In the genomic region with DNA sequence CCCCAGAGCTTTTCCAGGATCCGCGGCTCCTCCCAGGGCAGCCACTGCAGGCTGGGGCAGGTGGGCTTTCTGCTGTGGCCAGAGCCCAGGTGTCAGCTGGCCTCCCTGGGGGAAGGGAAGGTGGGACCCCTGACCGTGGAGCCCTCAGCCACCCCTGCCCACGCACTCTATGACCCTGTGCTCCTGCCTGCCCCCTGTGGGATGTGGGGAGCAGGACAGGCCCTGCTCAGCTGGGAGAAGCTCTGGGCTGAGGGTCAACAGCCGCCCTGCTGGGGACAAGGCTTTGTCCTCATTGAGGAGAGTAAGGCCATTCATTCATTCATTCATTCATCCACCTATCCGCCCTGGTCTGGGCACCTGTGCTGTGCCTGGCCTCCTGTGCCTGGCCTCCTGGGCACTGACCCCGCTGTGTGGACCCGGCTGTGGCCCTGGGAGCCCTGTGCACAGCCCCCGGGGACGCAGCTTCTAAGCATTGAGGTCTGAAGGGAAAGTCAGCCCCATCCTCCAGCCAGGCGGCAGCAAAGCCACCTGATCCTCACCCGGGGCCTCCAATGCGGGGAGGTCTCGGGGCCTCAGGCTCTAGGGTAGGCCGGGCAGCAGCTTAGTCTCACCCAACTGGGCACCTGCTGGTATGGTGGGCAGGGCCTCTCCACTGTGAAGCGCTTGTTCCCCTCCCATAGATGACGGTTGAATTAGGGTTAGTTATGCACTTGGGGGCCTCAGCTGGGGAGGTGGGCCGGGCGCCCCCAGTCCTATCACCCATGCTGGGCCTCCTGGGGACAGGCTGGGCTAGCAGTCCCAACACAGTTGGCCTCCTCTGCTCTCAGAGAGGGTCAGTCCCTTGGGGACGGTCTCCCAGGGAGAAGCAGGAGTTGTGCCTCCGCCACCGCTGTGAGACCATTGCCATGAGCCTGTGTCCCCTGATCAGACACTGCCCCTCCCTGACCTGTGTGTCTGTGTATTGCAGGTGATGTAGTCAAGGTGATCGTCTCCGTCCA, we compare ENCODE assay signal across 9 cellular contexts. TPM values are rescaled to one million over a fixed set of nuclear protein-coding genes. Genes with fewer than 3 reads are reported as not detected.
A peak's percentile ranks its signal among the peaks of the same experiment; 100 is the strongest.
DNase-seq lines count a peak whose midpoint lies in the region; ATAC-seq and TF ChIP-seq lines count a peak whose summit lies in the region.
"Had no signal": no experiment of that assay in that cellular context is flagged by ENCODE, and none has a peak within 500 bp of the region (broad histone marks: within the 10 kb centered on the region; RNA-seq: fewer than 3 reads in every experiment).

No MANE protein-coding gene starts in this region.

- no peak for TF ChIP-seq CTCF in CD4-positive, alpha-beta T cell (IDR thresholded peaks at IDR 0.05)
- TF ChIP-seq CTCF in GM23338 (conservative IDR thresholded peaks at IDR 0.05; ENCODE audit: low read depth in 2 of 2) = peak; percentile 58 to 64
- TF ChIP-seq CTCF in adrenal gland (IDR thresholded peaks at IDR 0.05) = peak in 4 of 6 experiments; percentile 16 to 42 (median 28)
- peak in 1 of 6 experiments; percentile 27 for TF ChIP-seq CTCF in thyroid gland (IDR thresholded peaks at IDR 0.05)

- H3K9me2 ChIP-seq in GM23338 (ENCODE audit: insufficient read depth) = no peaks in the 10 kb centered on the region

- H3K9me3 ChIP-seq in CD4-positive, alpha-beta T cell (ENCODE audit: control insufficient read depth, low read length) = no peaks in the 10 kb centered on the region
- H3K9me3 ChIP-seq in adrenal gland (replicated peaks in 1 of 3) (no peaks in the 10 kb centered on the region), thyroid gland (no peaks in the 10 kb centered on the region)

- WGBS in adrenal gland, 4 donors = 87 to 94% (median 91%) methylated on average over 5 to 24 of the region's 24 CpGs
- WGBS in thyroid gland, 2 donors = 92 to 96% methylated on average over 12 to 18 of the region's 24 CpGs

- H3K9me3 Mint-ChIP-seq in CD4-positive, alpha-beta T cell = no peaks in the 10 kb centered on the region
- H3K9me3 Mint-ChIP-seq in GM23338 (no peaks in the 10 kb centered on the region), naive B cell (no peaks in the 10 kb centered on the region)

- intact Hi-C loops in CD4-positive, alpha-beta T cell (cut with DNase I, micrococcal nuclease) = no loop called here
- intact Hi-C loops in adrenal gland (cut with DNase I) (no loop called here), thyroid gland (cut with DNase I) (no loop called here)

- POLR2A ChIA-PET in CD4-positive, alpha-beta T cell (lab: Charles Lee) = interaction anchor here (0.9 to 2.8 kb wide), 7 partner anchors 9 to 37 kb away, joined by 3 to 23 read pairs (median 3); a partner anchor contains a TSS

- DNase-seq in CD4-positive, alpha-beta T cell = no peak
- DNase-seq in GM23338 (ENCODE audit: low spot score) (peak; percentile 61), adrenal gland (no peak), naive B cell (no peak), thyroid gland (no peak), SHP77 treated with DMSO at 0.1 percent for 48 hours (lab: John Stamatoyannopoulos, UW) (no peak), COR-L47 (lab: John Stamatoyannopoulos, UW) (no peak)
- DNase-seq: activated gamma-delta T cell had no signal

- H3K79me2 ChIP-seq in GM23338 (replicated peaks; ENCODE audit: insufficient read depth) = no peaks in the 10 kb centered on the region

- H3K4me3 Mint-ChIP-seq in CD4-positive, alpha-beta T cell = no peak overlapping the region
- H3K4me3 Mint-ChIP-seq in GM23338 = no peak overlapping the region
- peak overlapping the region in 1 of 8 donors; percentile 74 for H3K4me3 Mint-ChIP-seq in naive B cell

- peaks cover 11% of the 10 kb centered on the region for H3K4me1 Mint-ChIP-seq in CD4-positive, alpha-beta T cell (ENCODE audit: low read depth)
- H3K4me1 Mint-ChIP-seq in GM23338 = peaks cover 3% of the 10 kb centered on the region
- peaks cover 17 to 32% (median 24%) of the 10 kb centered on the region in 3 donors for H3K4me1 Mint-ChIP-seq in naive B cell

- no peak for TF ChIP-seq POLR2A in adrenal gland (IDR thresholded peaks at IDR 0.05)
- TF ChIP-seq POLR2A in thyroid gland (IDR thresholded peaks at IDR 0.05) = no peak

- H3K4me1 ChIP-seq in GM23338 (ENCODE audit: insufficient read depth) (no peaks in the 10 kb centered on the region), adrenal gland (replicated peaks in 1 of 2) (peaks cover 3 to 13% of the 10 kb centered on the region in 2 donors), thyroid gland (peaks cover 2 to 8% of the 10 kb centered on the region in 2 donors)

- CTCF ChIA-PET in CD4-positive, alpha-beta T cell (lab: Charles Lee) = interaction anchor here (0.6 to 2.0 kb wide), 8 partner anchors 10 to 148 kb away, joined by 3 to 20 read pairs (median 5); a partner anchor contains a TSS

- H3K4me3 ChIP-seq in GM23338 (no peak overlapping the region), adrenal gland (no peak overlapping the region), thyroid gland (replicated peaks in 1 of 3) (no peak overlapping the region)

- peak; percentile 47 for ATAC-seq in CD4-positive, alpha-beta T cell (ENCODE audit: poor library complexity)
- ATAC-seq in GM23338 = peak; percentile 78
- ATAC-seq in naive B cell (ENCODE audit: low read depth in 2 of 2) = peak; percentile 51 to 65
- ATAC-seq in HG02588 (IDR thresholded peaks at IDR 0.05; ENCODE audit: unreplicated experiment) = no peak

- H3K36me3 Mint-ChIP-seq in CD4-positive, alpha-beta T cell (ENCODE audit: low read depth) = peaks cover 27% of the 10 kb centered on the region
- H3K36me3 Mint-ChIP-seq in GM23338 (ENCODE audit: low read depth) (no peaks in the 10 kb centered on the region; the same call in 2 of the 3 replicates), naive B cell (peaks cover 0 to 9% of the 10 kb centered on the region in 2 donors)

- no peaks in the 10 kb centered on the region for H4K20me1 ChIP-seq in GM23338 (replicated peaks; ENCODE audit: insufficient read depth)

- H3K27ac Mint-ChIP-seq in CD4-positive, alpha-beta T cell = peak overlapping the region; percentile 76
- H3K27ac Mint-ChIP-seq in GM23338 = no peak overlapping the region
- peak overlapping the region in 3 of 6 donors; percentile 19 to 85 (median 81) for H3K27ac Mint-ChIP-seq in naive B cell

- no peaks in the 10 kb centered on the region for H3F3A ChIP-seq in GM23338 (replicated peaks; ENCODE audit: low read depth)

- H3K36me3 ChIP-seq in GM23338 (ENCODE audit: insufficient read depth) (no peaks in the 10 kb centered on the region), adrenal gland (replicated peaks in 1 of 2) (peaks cover 0 to 31% of the 10 kb centered on the region in 2 donors), thyroid gland (no peaks in the 10 kb centered on the region)

- H3K27me3 Mint-ChIP-seq in CD4-positive, alpha-beta T cell = no peaks in the 10 kb centered on the region
- H3K27me3 Mint-ChIP-seq in GM23338 (ENCODE audit: insufficient read depth, low read depth, poor library complexity) (peaks cover 13% of the 10 kb centered on the region), naive B cell (no peaks in the 10 kb centered on the region)

- H3K27ac ChIP-seq in CD4-positive, alpha-beta T cell (ENCODE audit: low read depth, low read length) = peak overlapping the region; percentile 34
- no peak overlapping the region for H3K27ac ChIP-seq in GM23338 (ENCODE audit: low read depth)
- no peak overlapping the region for H3K27ac ChIP-seq in adrenal gland
- no peak overlapping the region for H3K27ac ChIP-seq in thyroid gland

- H2AFZ ChIP-seq in GM23338 = no peak overlapping the region

- no peaks in the 10 kb centered on the region for H3K27me3 ChIP-seq in CD4-positive, alpha-beta T cell (ENCODE audit: control insufficient read depth, insufficient read depth, low read length)
- H3K27me3 ChIP-seq in GM23338 (ENCODE audit: insufficient read depth) (no peaks in the 10 kb centered on the region), adrenal gland (no peaks in the 10 kb centered on the region), thyroid gland (no peaks in the 10 kb centered on the region)

- H3K4me2 ChIP-seq in GM23338 = no peak overlapping the region

TF ChIP-seq in GM23338, 12 proteins besides CTCF, POLR2A, EP300 and RAD21 (continues in another document):
- no peak for TF ChIP-seq CREB1 (CRISPR knock-in tag; IDR thresholded peaks at IDR 0.05; ENCODE audit: low read depth)
- TF ChIP-seq POLR2AphosphoS5 (IDR thresholded peaks at IDR 0.05; ENCODE audit: low read depth) = no peak
- no peak for TF ChIP-seq EZH2phosphoT487 (IDR thresholded peaks at IDR 0.05; ENCODE audit: unreplicated experiment)

RNA-seq across cellular contexts. Expression of a gene that starts 6.0 kb away (rescaled TPM):
- 100 to 1,000 TPM; 191 to 194 TPM for total RNA-seq in CD4-positive, alpha-beta T cell
- total RNA-seq in GM23338 (2014; rRNA removed; shearing (Covaris generic)) = 0.85 TPM in 1 of 2 replicates, not detected in the other
- not detected in 2 replicates for polyA plus RNA-seq in GM23338 (2016; fragmentation: Nextera tagmentation; extraction: Ambion mirVana)
- total RNA-seq in adrenal gland = 100 to 1,000 TPM in 6 of 8 donors, 10 to 100 TPM in 2; 55.2 to 127 (median 116) TPM
- polyA plus RNA-seq in adrenal gland = 100 to 1,000 TPM in 2 of 3 donors, 10 to 100 TPM in 1; 11.6 to 554 (median 238) TPM
- polyA plus RNA-seq in naive B cell (ENCODE audit: low read depth in 6 of 6) = 10 to 100 TPM; 40.7 to 75.6 (median 50.4) TPM
- total RNA-seq in thyroid gland = 10 to 100 TPM; 36.3 to 47.5 (median 46.7) TPM

RNA-seq across cellular contexts. Expression of a gene that starts 24.4 kb away (rescaled TPM):
- 10 to 100 TPM; 11.0 to 12.8 TPM for total RNA-seq in CD4-positive, alpha-beta T cell
- total RNA-seq in GM23338 (2014; rRNA removed; shearing (Covaris generic)) = 35.1 and 44.0 TPM in 2 replicates
- polyA plus RNA-seq in GM23338 (2016; fragmentation: Nextera tagmentation; extraction: Ambion mirVana) (25.5 and 25.6 TPM in 2 replicates), adrenal gland (10 to 100 TPM; 19.8 to 39.7 (median 25.8) TPM), naive B cell (ENCODE audit: low read depth in 6 of 6) (10 to 100 TPM; 11.6 to 18.6 (median 13.7) TPM)
- total RNA-seq in adrenal gland (10 to 100 TPM; 19.9 to 64.0 (median 33.6) TPM), thyroid gland (10 to 100 TPM; 14.6 to 24.7 (median 18.0) TPM)

RNA-seq across cellular contexts. Expression of a gene that starts 32.1 kb away (rescaled TPM):
- total RNA-seq in CD4-positive, alpha-beta T cell = not detected
- 0.21 TPM in 1 of 2 replicates, not detected in the other for total RNA-seq in GM23338 (2014; rRNA removed; shearing (Covaris generic))
- polyA plus RNA-seq in GM23338 (2016; fragmentation: Nextera tagmentation; extraction: Ambion mirVana) = 0.16 TPM in 1 of 2 replicates, not detected in the other
- not detected for total RNA-seq in adrenal gland
- polyA plus RNA-seq in adrenal gland = not detected
- not detected for polyA plus RNA-seq in naive B cell (ENCODE audit: low read depth in 6 of 6)
- not detected for total RNA-seq in thyroid gland

RNA-seq across cellular contexts. Expression of a gene that starts 35.8 kb away (rescaled TPM):
- 10 to 100 TPM; 42.9 to 47.0 TPM for total RNA-seq in CD4-positive, alpha-beta T cell
- 31.2 and 43.7 TPM in 2 replicates for total RNA-seq in GM23338 (2014; rRNA removed; shearing (Covaris generic))
- 25.4 and 25.8 TPM in 2 replicates for polyA plus RNA-seq in GM23338 (2016; fragmentation: Nextera tagmentation; extraction: Ambion mirVana)
- 10 to 100 TPM; 14.2 to 50.2 (median 31.4) TPM for total RNA-seq in adrenal gland
- 10 to 100 TPM; 13.8 to 44.1 (median 26.2) TPM for polyA plus RNA-seq in adrenal gland
- polyA plus RNA-seq in naive B cell (ENCODE audit: low read depth in 6 of 6) = 10 to 100 TPM in 3 of 6 donors, 1 to 10 TPM in 3; 8.6 to 22.2 (median 9.9) TPM
- total RNA-seq in thyroid gland = 10 to 100 TPM; 29.3 to 39.9 (median 38.0) TPM

Comparison
In these comparisons a context has a peak if more than half of its experiments do, and no peak if none do; other contexts are left out.
1. RNA of a gene that starts 6.0 kb away (total RNA-seq): 191 to 194 TPM in CD4-positive, alpha-beta T cell, 55.2 to 127 TPM in adrenal gland and 36.3 to 47.5 TPM in thyroid gland; 0.85 TPM in GM23338; every median in the first group is over 10 times any median in the second.